Comparison of ENCODE assay signal across 15 cellular contexts in the genomic region with DNA sequence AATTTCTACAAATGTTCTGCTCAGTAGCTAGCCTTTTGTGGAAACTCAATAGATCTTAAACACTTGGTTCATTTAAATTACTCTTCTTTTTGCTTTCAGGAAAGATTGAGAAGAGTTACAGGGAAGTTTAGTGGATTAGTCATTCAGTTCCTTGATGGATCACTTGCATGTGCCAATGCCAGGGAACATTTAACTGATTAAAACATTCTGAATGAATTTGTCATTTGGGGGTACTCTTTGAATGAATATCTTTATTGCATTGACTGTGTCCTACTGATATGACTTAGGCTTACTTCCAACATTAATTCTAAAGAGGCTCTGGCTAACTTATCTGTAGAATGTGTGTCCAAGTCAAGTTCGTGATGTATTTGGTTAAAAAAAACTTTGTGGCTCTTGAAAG.
DNase-seq lines count a peak whose midpoint lies in the region; ATAC-seq and TF ChIP-seq lines count a peak whose summit lies in the region.
"Had no signal": no experiment of that assay in that cellular context is flagged by ENCODE, and none has a peak within 500 bp of the region (broad histone marks: within the 10 kb centered on the region; RNA-seq: fewer than 3 reads in every experiment).

No MANE protein-coding gene starts in this region.

- H3K4me1 ChIP-seq in MM.1S (ENCODE audit: low read length) (peaks cover 43% of the 10 kb centered on the region), tibial artery (peaks cover 0 to 29% (median 6%) of the 10 kb centered on the region in 4 donors)

- peak overlapping the region; percentile 89 for H3K27ac Mint-ChIP-seq in activated CD8-positive, alpha-beta T cell treated with anti-CD3 and anti-CD28 coated beads for 36 hours
- no peak overlapping the region for H3K27ac Mint-ChIP-seq in activated CD8-positive, alpha-beta T cell treated with anti-CD3 and anti-CD28 coated beads, Interleukin-2, amount 10 ng/mL, durations not matched to agents 7 days and 5 days
- H3K27ac Mint-ChIP-seq in progenitor cell of endocrine pancreas: peak overlapping the region; percentile 43

- H3K27me3 Mint-ChIP-seq in activated CD8-positive, alpha-beta T cell treated with anti-CD3 and anti-CD28 coated beads for 36 hours: no peaks in the 10 kb centered on the region
- H3K27me3 Mint-ChIP-seq in activated CD8-positive, alpha-beta T cell treated with anti-CD3 and anti-CD28 coated beads, Interleukin-2, amount 10 ng/mL, durations not matched to agents 7 days and 5 days (ENCODE audit: low read depth): no peaks in the 10 kb centered on the region
- no peaks in the 10 kb centered on the region for H3K27me3 Mint-ChIP-seq in progenitor cell of endocrine pancreas

- no peaks in the 10 kb centered on the region for H3K79me2 ChIP-seq in MM.1S (ENCODE audit: low read length)

- H3K4me3 ChIP-seq in MM.1S (ENCODE audit: low read length) (peak overlapping the region; percentile 56; the same call in 1 of the 2 replicates), cardiac fibroblast (replicated peaks in 1 of 2; ENCODE audit: low read depth in 2 of 2, low read length in 2 of 2) (no peak overlapping the region), MG63 (no peak overlapping the region), tibial artery (no peak overlapping the region)

- ATAC-seq in activated CD8-positive, alpha-beta T cell treated with anti-CD3 and anti-CD28 coated beads for 36 hours: no peak
- ATAC-seq in activated CD8-positive, alpha-beta T cell treated with anti-CD3 and anti-CD28 coated beads, Interleukin-2, amount 10 ng/mL, durations not matched to agents 7 days and 5 days: no peak
- ATAC-seq: natural killer cell treated with Interleukin-12 subunit alpha and Interleukin-12 subunit beta and Interleukin-15 and Interleukin-18, amount 100 ng/mL, for 72 hours had no signal

- CTCF ChIA-PET in activated CD8-positive, alpha-beta T cell treated with anti-CD3 and anti-CD28 coated beads for 36 hours (lab: Charles Lee): interaction anchor here (0.6 kb wide), 1 partner anchor 18 kb away, joined by 3 read pairs; no protein-coding TSS in a partner anchor
- CTCF ChIA-PET in activated CD8-positive, alpha-beta T cell treated with anti-CD3 and anti-CD28 coated beads, Interleukin-2, amount 10 ng/mL, durations not matched to agents 7 days and 5 days (lab: Charles Lee): no interaction called here

- H4K20me1 ChIP-seq in MM.1S (ENCODE audit: insufficient read depth, low read length): no peaks in the 10 kb centered on the region

- H3K4me2 ChIP-seq in MM.1S (ENCODE audit: low read depth, low read length): peak overlapping the region; percentile 85

- H3K9me3 Mint-ChIP-seq in activated CD8-positive, alpha-beta T cell treated with anti-CD3 and anti-CD28 coated beads for 36 hours: peaks cover 10% of the 10 kb centered on the region
- H3K9me3 Mint-ChIP-seq in activated CD8-positive, alpha-beta T cell treated with anti-CD3 and anti-CD28 coated beads, Interleukin-2, amount 10 ng/mL, durations not matched to agents 7 days and 5 days (ENCODE audit: insufficient read depth): no peaks in the 10 kb centered on the region
- H3K9me3 Mint-ChIP-seq in progenitor cell of endocrine pancreas (ENCODE audit: low read depth): peaks cover 5% of the 10 kb centered on the region
- H3K9me3 Mint-ChIP-seq: natural killer cell treated with Interleukin-12 subunit alpha and Interleukin-12 subunit beta and Interleukin-15 and Interleukin-18, amount 100 ng/mL, for 72 hours had no signal

- peaks cover 42% of the 10 kb centered on the region for H3F3A ChIP-seq in MM.1S (ENCODE audit: insufficient read depth, low read length)

- no peaks in the 10 kb centered on the region for H3K36me3 ChIP-seq in MM.1S (replicated peaks; ENCODE audit: insufficient read depth, low read length)
- no peaks in the 10 kb centered on the region for H3K36me3 ChIP-seq in MG63
- H3K36me3 ChIP-seq in tibial artery: no peaks in the 10 kb centered on the region

- no peak for DNase-seq in activated CD8-positive, alpha-beta T cell treated with anti-CD3 and anti-CD28 coated beads for 36 hours
- no peak for DNase-seq in activated CD8-positive, alpha-beta T cell treated with anti-CD3 and anti-CD28 coated beads, Interleukin-2, amount 10 ng/mL, durations not matched to agents 7 days and 5 days
- no peak for DNase-seq in MM.1S
- DNase-seq in cardiac fibroblast (ENCODE audit: low read depth in 2 of 2): peak; percentile 11 to 34
- no peak for DNase-seq in progenitor cell of endocrine pancreas (ENCODE audit: low spot score, unreplicated experiment)
- DNase-seq in MG63: no peak
- no peak for DNase-seq in activated effector memory CD4-positive, alpha-beta T cell treated with Interleukin-2 at 50 U/mL for 16 hours
- DNase-seq in tibial artery: no peak
- DNase-seq: activated CD8-positive, alpha-beta memory T cell treated with anti-CD3 and anti-CD28 coated beads, Interleukin-2, amount 50 U/mL, for 48 hours; amniotic stem cell; mammary epithelial cell; NCI-H2029; Right ventricle myocardium superior; stimulated activated naive CD4-positive, alpha-beta T cell treated with Interleukin-2 at 50 U/mL for 16 hours had no signal

- no peaks in the 10 kb centered on the region for H3K9me2 ChIP-seq in MM.1S (replicated peaks; ENCODE audit: insufficient read depth, low read length)

- H3K9me3 ChIP-seq in MM.1S (replicated peaks; ENCODE audit: insufficient read depth, low read length) (no peaks in the 10 kb centered on the region), MG63 (no peaks in the 10 kb centered on the region), tibial artery (no peaks in the 10 kb centered on the region)

- peak overlapping the region; percentile 79; the same call in 1 of the 2 replicates for H3K9ac ChIP-seq in MM.1S (ENCODE audit: low read length)

- 0 out of 2 replicates have a peak overlapping the region, but pooled peaks have one; percentile 25 for H2AFZ ChIP-seq in MM.1S (ENCODE audit: low read length)

- no peak for TF ChIP-seq CTCF in activated CD8-positive, alpha-beta T cell treated with anti-CD3 and anti-CD28 coated beads for 36 hours (IDR thresholded peaks at IDR 0.05)
- TF ChIP-seq CTCF in MM.1S (IDR thresholded peaks at IDR 0.05; ENCODE audit: low read length): no peak
- TF ChIP-seq CTCF in cardiac fibroblast (IDR thresholded peaks at IDR 0.05; ENCODE audit: low read depth, low read length): no peak
- TF ChIP-seq CTCF in progenitor cell of endocrine pancreas (IDR thresholded peaks at IDR 0.05; ENCODE audit: unreplicated experiment): no peak
- no peak for TF ChIP-seq CTCF in tibial artery (IDR thresholded peaks at IDR 0.05)

- H3K36me3 Mint-ChIP-seq in activated CD8-positive, alpha-beta T cell treated with anti-CD3 and anti-CD28 coated beads for 36 hours (ENCODE audit: low read depth): peaks cover 7% of the 10 kb centered on the region
- H3K36me3 Mint-ChIP-seq in activated CD8-positive, alpha-beta T cell treated with anti-CD3 and anti-CD28 coated beads, Interleukin-2, amount 10 ng/mL, durations not matched to agents 7 days and 5 days (ENCODE audit: low read depth): no peaks in the 10 kb centered on the region
- H3K36me3 Mint-ChIP-seq in progenitor cell of endocrine pancreas (ENCODE audit: insufficient read depth): peaks cover 8% of the 10 kb centered on the region

- no peak overlapping the region for H3K4me3 Mint-ChIP-seq in activated CD8-positive, alpha-beta T cell treated with anti-CD3 and anti-CD28 coated beads for 36 hours
- H3K4me3 Mint-ChIP-seq in activated CD8-positive, alpha-beta T cell treated with anti-CD3 and anti-CD28 coated beads, Interleukin-2, amount 10 ng/mL, durations not matched to agents 7 days and 5 days: no peak overlapping the region
- no peak overlapping the region for H3K4me3 Mint-ChIP-seq in progenitor cell of endocrine pancreas (ENCODE audit: low read depth)

- peaks cover 49% of the 10 kb centered on the region for H3K4me1 Mint-ChIP-seq in activated CD8-positive, alpha-beta T cell treated with anti-CD3 and anti-CD28 coated beads for 36 hours (ENCODE audit: low read depth)
- peaks cover 5% of the 10 kb centered on the region for H3K4me1 Mint-ChIP-seq in activated CD8-positive, alpha-beta T cell treated with anti-CD3 and anti-CD28 coated beads, Interleukin-2, amount 10 ng/mL, durations not matched to agents 7 days and 5 days (ENCODE audit: low read depth)
- H3K4me1 Mint-ChIP-seq in progenitor cell of endocrine pancreas (ENCODE audit: low read depth): peaks cover 31% of the 10 kb centered on the region

- H3K27me3 ChIP-seq in MM.1S (replicated peaks; ENCODE audit: insufficient read depth, low read length): no peaks in the 10 kb centered on the region
- H3K27me3 ChIP-seq in MG63: 0 out of 2 replicates have a peak, but pooled peaks cover 2% of the 10 kb centered on the region
- no peaks in the 10 kb centered on the region for H3K27me3 ChIP-seq in tibial artery

- POLR2A ChIA-PET in activated CD8-positive, alpha-beta T cell treated with anti-CD3 and anti-CD28 coated beads for 36 hours (lab: Charles Lee): interaction anchor here (0.5 kb wide), 1 partner anchor 1933 kb away, joined by 3 read pairs; no protein-coding TSS in a partner anchor
- POLR2A ChIA-PET in activated CD8-positive, alpha-beta T cell treated with anti-CD3 and anti-CD28 coated beads, Interleukin-2, amount 10 ng/mL, durations not matched to agents 7 days and 5 days (lab: Charles Lee): no interaction called here

- intact Hi-C loops in activated CD8-positive, alpha-beta T cell treated with anti-CD3 and anti-CD28 coated beads for 36 hours (cut with micrococcal nuclease): loop anchor here (2.0 kb wide), 1 partner anchor 41 kb away; no protein-coding TSS in a partner anchor
- intact Hi-C loops in tibial artery (cut with DNase I; ENCODE audit: low total_unique reads): no loop called here

- peak overlapping the region; percentile 97 for H3K27ac ChIP-seq in MM.1S (ENCODE audit: low read length)
- H3K27ac ChIP-seq in tibial artery: no peak overlapping the region

Comparison
In these comparisons a context has a peak if more than half of its experiments do, and no peak if none do; other contexts are left out.
1. DNase-seq: peak in cardiac fibroblast (2 of 2); none in activated CD8-positive, alpha-beta T cell treated with anti-CD3 and anti-CD28 coated beads for 36 hours (single experiment), activated CD8-positive, alpha-beta T cell treated with anti-CD3 and anti-CD28 coated beads, Interleukin-2, amount 10 ng/mL, durations not matched to agents 7 days and 5 days (single experiment), MM.1S (single experiment), progenitor cell of endocrine pancreas (single experiment), MG63 (single experiment), activated effector memory CD4-positive, alpha-beta T cell treated with Interleukin-2 at 50 U/mL for 16 hours (single experiment) and tibial artery (0 of 2).